Comparison of ENCODE assay signal across 1 cellular context in genomic region chr16:50747206-50747956, GRCh38.
TF ChIP-seq lines count a peak whose summit lies in the region.

No MANE protein-coding gene starts in this region.

TF ChIP-seq in H1, 55 proteins besides CTCF, POLR2A, EP300 and RAD21 (continued from another document):
- TF ChIP-seq TAF1 (IDR thresholded peaks at IDR 0.05; ENCODE audit: low read depth, low read length): no peak
- no peak for TF ChIP-seq ASH2L (IDR thresholded peaks at IDR 0.05; ENCODE audit: low read length)
- TF ChIP-seq TBP (IDR thresholded peaks at IDR 0.05; ENCODE audit: low read depth, low read length): no peak
- no peak for TF ChIP-seq ATF3 (IDR thresholded peaks at IDR 0.05; ENCODE audit: insufficient read depth, low read depth, low read length)
- no peak for TF ChIP-seq RBBP5 (IDR thresholded peaks at IDR 0.05; ENCODE audit: borderline replicate concordance, low read depth, low read length)
- no peak for TF ChIP-seq HDAC6 (IDR thresholded peaks at IDR 0.05; ENCODE audit: low read depth, low read length)
- TF ChIP-seq EGR1 (IDR thresholded peaks at IDR 0.05; ENCODE audit: borderline replicate concordance, low read depth, low read length): no peak
- no peak for TF ChIP-seq JUN (IDR thresholded peaks at IDR 0.05; ENCODE audit: low read depth, low read length)
- no peak for TF ChIP-seq BACH1 (IDR thresholded peaks at IDR 0.05; ENCODE audit: low read length)
- TF ChIP-seq BRCA1 (IDR thresholded peaks at IDR 0.05; ENCODE audit: low read depth, low read length): no peak
- no peak for TF ChIP-seq CBX8 (IDR thresholded peaks at IDR 0.05; ENCODE audit: borderline replicate concordance, low read depth, low read length)
- TF ChIP-seq SIRT6 (IDR thresholded peaks at IDR 0.05; ENCODE audit: low read length): no peak
- no peak for TF ChIP-seq FOSL1 (IDR thresholded peaks at IDR 0.05; ENCODE audit: insufficient read depth, low read depth, low read length)
- TF ChIP-seq ZNF274 (IDR thresholded peaks at IDR 0.05; ENCODE audit: borderline replicate concordance, extremely low read depth, low read length): no peak
- no peak for TF ChIP-seq CEBPB (IDR thresholded peaks at IDR 0.05; ENCODE audit: low read depth, low read length)
